ENCODE assay signal across 8 cellular contexts in the genomic region with DNA sequence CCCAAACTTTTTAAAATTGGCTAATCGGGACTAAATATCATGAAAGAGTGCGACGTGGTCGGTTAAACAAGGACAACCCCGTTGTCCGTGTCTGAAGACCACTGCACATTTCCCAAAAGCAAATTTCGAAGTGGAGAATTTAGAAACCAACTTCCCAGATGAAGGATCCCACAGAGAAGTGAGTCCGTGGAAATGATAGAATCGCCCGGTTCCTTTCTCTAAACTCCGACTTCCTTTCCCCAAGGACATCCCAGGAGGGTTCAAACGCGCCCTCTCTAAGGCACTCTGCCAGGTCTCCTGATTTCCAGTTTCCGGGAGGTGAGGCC. TPM values are rescaled to one million over a fixed set of nuclear protein-coding genes. Genes with fewer than 3 reads are reported as not detected.
DNase-seq lines count a peak whose midpoint lies in the region; ATAC-seq and TF ChIP-seq lines count a peak whose summit lies in the region.
"Had no signal": no experiment of that assay in that cellular context is flagged by ENCODE, and none has a peak within 500 bp of the region (broad histone marks: within the 10 kb centered on the region; RNA-seq: fewer than 3 reads in every experiment).

No MANE protein-coding gene starts in this region.

- peaks cover 14% of the 10 kb centered on the region for H3K9me3 Mint-ChIP-seq in glutamatergic neuron (ENCODE audit: unreplicated experiment)

- H3K9ac ChIP-seq in GM23248 = no peak overlapping the region

- CTCF ChIA-PET in PC-9 (lab: Charles Lee) = interaction anchor here (0.6 to 1.2 kb wide), 3 partner anchors 97 to 463 kb away, joined by 4 to 7 read pairs (median 6); no protein-coding TSS in a partner anchor

- TF ChIP-seq CTCF in PC-9 (conservative IDR thresholded peaks at IDR 0.05) = no peak
- TF ChIP-seq CTCF in glutamatergic neuron (IDR thresholded peaks at IDR 0.05; ENCODE audit: partially characterized antibody, unreplicated experiment) = no peak
- TF ChIP-seq CTCF in gastrocnemius medialis (IDR thresholded peaks at IDR 0.05 in 4 of 5, conservative IDR thresholded peaks at IDR 0.05 in 1 of 5) = no peak

- H3K9me2 ChIP-seq in GM23248 (ENCODE audit: insufficient read depth) (no peaks in the 10 kb centered on the region), PC-9 (ENCODE audit: insufficient read depth) (no peaks in the 10 kb centered on the region)

- intact Hi-C loops in PC-9 (cut with micrococcal nuclease; ENCODE audit: unreplicated experiment) (loop anchor here (5.0 to 10.0 kb wide), 4 partner anchors 170 to 733 kb away; partner anchors contain the start of genes CSNK2A2 and SETD6), gastrocnemius medialis (cut with DNase I; ENCODE audit: low total_unique reads) (loop anchor here (2.0 to 5.0 kb wide), 2 partner anchors 24 to 173 kb away; partner anchors contain the start of genes CSNK2A2, USB1 and ZNF319)

- peaks cover 37% of the 10 kb centered on the region for H3K4me1 Mint-ChIP-seq in glutamatergic neuron (ENCODE audit: low read depth, unreplicated experiment)

- H3K79me2 ChIP-seq in GM23248 (ENCODE audit: insufficient read depth) (no peaks in the 10 kb centered on the region), PC-9 (ENCODE audit: low read depth) (0 out of 2 replicates have a peak, but pooled peaks cover 10% of the 10 kb centered on the region)

- no peak overlapping the region for H3K4me3 ChIP-seq in GM23248
- peak overlapping the region; percentile 94 for H3K4me3 ChIP-seq in PC-9
- H3K4me3 ChIP-seq in gastrocnemius medialis = peak overlapping the region; percentile 66 to 99 (median 70)

- no peak overlapping the region for H3K27ac Mint-ChIP-seq in glutamatergic neuron (ENCODE audit: unreplicated experiment)

- in situ Hi-C loops in GM23248 (cut with MboI) (loop anchor here (10.0 to 25.0 kb wide), 2 partner anchors 290 to 463 kb away; no protein-coding TSS in a partner anchor), gastrocnemius medialis (cut with MboI; ENCODE audit: low sequenced_read_pairs in 4 of 4) (loop anchor here (5.0 to 25.0 kb wide), 5 partner anchors 98 to 287 kb away; partner anchors contain the start of genes CFAP20 (in 3 of the 4) and KATNB1 (in 1 of the 4))

- H3K27me3 Mint-ChIP-seq in glutamatergic neuron (ENCODE audit: unreplicated experiment) = peaks cover 10% of the 10 kb centered on the region

- BruUV-seq in PC-9 (replicated peaks; lab: Mats Ljungman, UMichigan) = TSS peak; percentile 66

- H3K27ac ChIP-seq in GM23248 (no peak overlapping the region), PC-9 (peak overlapping the region; percentile 91), gastrocnemius medialis (peak overlapping the region in 2 of 4 donors; percentile 73 to 92)

- H4K20me1 ChIP-seq in GM23248 (ENCODE audit: insufficient read depth) = no peaks in the 10 kb centered on the region
- H4K20me1 ChIP-seq in PC-9 (ENCODE audit: insufficient read depth) = 0 out of 2 replicates have a peak, but pooled peaks cover 8% of the 10 kb centered on the region

- no peak overlapping the region for H3K4me2 ChIP-seq in GM23248 (ENCODE audit: unreplicated experiment)
- peak overlapping the region; percentile 90 for H3K4me2 ChIP-seq in PC-9

- H3K9me3 ChIP-seq in GM23248 (ENCODE audit: low read depth) (no peaks in the 10 kb centered on the region), PC-9 (ENCODE audit: insufficient read depth, low read depth) (no peaks in the 10 kb centered on the region), gastrocnemius medialis (no peaks in the 10 kb centered on the region)

- H3K4me3 Mint-ChIP-seq in glutamatergic neuron (ENCODE audit: unreplicated experiment) = peak overlapping the region; percentile 85

- no peaks in the 10 kb centered on the region for H3F3A ChIP-seq in GM23248 (ENCODE audit: insufficient read depth)
- H3F3A ChIP-seq in PC-9 (ENCODE audit: insufficient read depth, low read depth) = peaks cover 48% of the 10 kb centered on the region

- H3K36me3 ChIP-seq in GM23248 (ENCODE audit: low read depth) (no peaks in the 10 kb centered on the region; the same call in 1 of the 2 replicates), PC-9 (ENCODE audit: low read depth) (no peaks in the 10 kb centered on the region), gastrocnemius medialis (peaks cover 0 to 3% of the 10 kb centered on the region in 2 donors)

- no peak for ATAC-seq in gastrocnemius medialis

- POLR2A ChIA-PET in PC-9 (lab: Charles Lee; ENCODE audit: unreplicated experiment) = interaction anchor here (0.5 to 0.6 kb wide), 3 partner anchors 31 to 288 kb away, joined by 3 to 21 read pairs (median 6); partner anchors contain the start of gene CFAP20

- WGBS in GM23248 (ENCODE audit: low coverage in 1 of 2, low lambda C conversion rate in 2 of 2, missing lambda C conversion rate in 2 of 2), 2 experiments = 72 to 76% methylated on average over 14 of the region's 14 CpGs

- H3K4me1 ChIP-seq in GM23248 (ENCODE audit: insufficient read depth) = peaks cover 10% of the 10 kb centered on the region
- peaks cover 40% of the 10 kb centered on the region for H3K4me1 ChIP-seq in PC-9 (replicated peaks; ENCODE audit: insufficient read depth)
- peaks cover 25 to 39% of the 10 kb centered on the region in 2 donors for H3K4me1 ChIP-seq in gastrocnemius medialis

- H3K36me3 Mint-ChIP-seq in glutamatergic neuron (ENCODE audit: unreplicated experiment) = no peaks in the 10 kb centered on the region

- DNase-seq in GM23248 (no peak), PC-9 (no peak), glutamatergic neuron (no peak), gastrocnemius medialis (no peak), DMS79 treated with DMSO at 0.1 percent for 48 hours (lab: John Stamatoyannopoulos, UW) (no peak), SIG-M5 (lab: John Stamatoyannopoulos, UW) (no peak), NCI-H1092 (lab: John Stamatoyannopoulos, UW) (no peak)
- DNase-seq: occipital lobe had no signal

- H3K27me3 ChIP-seq in GM23248 (replicated peaks; ENCODE audit: insufficient read depth) (no peaks in the 10 kb centered on the region; the same call in 1 of the 2 replicates), PC-9 (ENCODE audit: insufficient read depth, low read depth) (no peaks in the 10 kb centered on the region), gastrocnemius medialis (no peaks in the 10 kb centered on the region)

- no peak for TF ChIP-seq POLR2A in gastrocnemius medialis (IDR thresholded peaks at IDR 0.05)

- H2AFZ ChIP-seq in GM23248 = peak overlapping the region; percentile 57; the same call in 1 of the 2 replicates
- peak overlapping the region; percentile 86 for H2AFZ ChIP-seq in PC-9

RNA-seq across cellular contexts. Expression of gene MMP15, which starts 1.2 kb away (rescaled TPM):
- 1.4 and 1.6 TPM in 2 replicates for total RNA-seq in GM23248 (2014; rRNA removed; shearing (Covaris generic))
- 0.39 and 0.45 TPM in 2 replicates for polyA plus RNA-seq in GM23248 (2016; fragmentation: Nextera tagmentation; extraction: Ambion mirVana)
- total RNA-seq in PC-9 (2021) (20.1 and 23.9 TPM in 2 replicates), glutamatergic neuron (ENCODE audit: unreplicated experiment) (69.9 TPM), gastrocnemius medialis (1 to 10 TPM; 2.9 to 8.1 (median 4.9) TPM)

RNA-seq across cellular contexts. Expression of gene USB1, which starts 23.1 kb away (rescaled TPM):
- 7.6 and 19.7 TPM in 2 replicates for total RNA-seq in GM23248 (2014; rRNA removed; shearing (Covaris generic))
- polyA plus RNA-seq in GM23248 (2016; fragmentation: Nextera tagmentation; extraction: Ambion mirVana) = 48.4 and 48.6 TPM in 2 replicates
- total RNA-seq in PC-9 (2021) (65.8 and 66.0 TPM in 2 replicates), glutamatergic neuron (ENCODE audit: unreplicated experiment) (107 TPM), gastrocnemius medialis (10 to 100 TPM in 2 of 4 donors, 1 to 10 TPM in 2; 5.7 to 31.2 (median 15.9) TPM)

RNA-seq across cellular contexts. Expression of gene ZNF319, which starts 23.8 kb away (rescaled TPM):
- 0.63 and 8.2 TPM in 2 replicates for total RNA-seq in GM23248 (2014; rRNA removed; shearing (Covaris generic))
- polyA plus RNA-seq in GM23248 (2016; fragmentation: Nextera tagmentation; extraction: Ambion mirVana) = 4.6 and 4.9 TPM in 2 replicates
- total RNA-seq in PC-9 (2021) (9.9 and 11.0 TPM in 2 replicates), glutamatergic neuron (ENCODE audit: unreplicated experiment) (13.9 TPM), gastrocnemius medialis (1 to 10 TPM; 4.4 to 7.5 (median 6.7) TPM)

RNA-seq across cellular contexts. Expression of gene CNGB1, which starts 53.4 kb away (rescaled TPM):
- not detected in 2 replicates for total RNA-seq in GM23248 (2014; rRNA removed; shearing (Covaris generic))
- not detected in 2 replicates for polyA plus RNA-seq in GM23248 (2016; fragmentation: Nextera tagmentation; extraction: Ambion mirVana)
- total RNA-seq in PC-9 (2021) (1.1 and 2.6 TPM in 2 replicates), glutamatergic neuron (ENCODE audit: unreplicated experiment) (0.91 TPM), gastrocnemius medialis (not detected)
- total RNA-seq: occipital lobe had no signal
